9 cellular contexts compared by ENCODE assay signal in the genomic region with DNA sequence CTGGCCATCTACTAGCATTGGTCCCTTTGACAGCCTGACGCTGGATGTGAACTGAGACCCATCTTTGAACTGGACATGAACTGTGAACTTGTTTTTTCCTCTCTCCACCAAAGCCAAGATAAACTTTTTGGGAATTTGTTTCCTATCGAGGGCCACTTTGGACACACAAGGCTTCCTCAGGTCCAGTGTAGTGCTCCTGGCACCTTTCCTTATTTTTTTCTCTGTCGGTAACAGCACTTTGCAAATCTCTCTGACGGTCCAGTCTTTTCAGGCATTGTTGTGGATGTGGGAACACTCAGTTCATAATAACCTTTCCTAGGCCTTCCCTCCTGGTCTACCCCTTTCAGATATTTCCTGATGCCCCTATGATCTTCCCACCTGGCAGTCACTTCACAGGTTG. TPM values are rescaled to one million over a fixed set of nuclear protein-coding genes. Genes with fewer than 3 reads are reported as not detected.
"Had no signal": no experiment of that assay in that cellular context is flagged by ENCODE, and none has a peak within 500 bp of the region (broad histone marks: within the 10 kb centered on the region; RNA-seq: fewer than 3 reads in every experiment).

No MANE protein-coding gene starts in this region.

- H2AFZ ChIP-seq: GM23248, GM23338 had no signal

- H3K4me2 ChIP-seq: GM23338 had no signal

- H3K27ac ChIP-seq: GM23248 had no signal

- H3K4me1 ChIP-seq: HAP-1 had no signal

- DNase-seq: GM23248, GOT3, H7, H9, HCEC 1CT, HFFc6 had no signal

- H3K4me3 ChIP-seq: GM23248, GM23338, HAP-1 had no signal

- H3K9ac ChIP-seq: GM23248 had no signal

- ATAC-seq: GM23338, HCT116 had no signal

- H3K36me3 ChIP-seq: HAP-1 had no signal

- H3K9me3 ChIP-seq: HAP-1 had no signal

RNA-seq across cellular contexts. Expression of a gene that starts 5.0 kb away (rescaled TPM):
- total RNA-seq: GM23248, H7, HFFc6 had no signal
